ENCODE assay signal across 10 cellular contexts in the genomic region with DNA sequence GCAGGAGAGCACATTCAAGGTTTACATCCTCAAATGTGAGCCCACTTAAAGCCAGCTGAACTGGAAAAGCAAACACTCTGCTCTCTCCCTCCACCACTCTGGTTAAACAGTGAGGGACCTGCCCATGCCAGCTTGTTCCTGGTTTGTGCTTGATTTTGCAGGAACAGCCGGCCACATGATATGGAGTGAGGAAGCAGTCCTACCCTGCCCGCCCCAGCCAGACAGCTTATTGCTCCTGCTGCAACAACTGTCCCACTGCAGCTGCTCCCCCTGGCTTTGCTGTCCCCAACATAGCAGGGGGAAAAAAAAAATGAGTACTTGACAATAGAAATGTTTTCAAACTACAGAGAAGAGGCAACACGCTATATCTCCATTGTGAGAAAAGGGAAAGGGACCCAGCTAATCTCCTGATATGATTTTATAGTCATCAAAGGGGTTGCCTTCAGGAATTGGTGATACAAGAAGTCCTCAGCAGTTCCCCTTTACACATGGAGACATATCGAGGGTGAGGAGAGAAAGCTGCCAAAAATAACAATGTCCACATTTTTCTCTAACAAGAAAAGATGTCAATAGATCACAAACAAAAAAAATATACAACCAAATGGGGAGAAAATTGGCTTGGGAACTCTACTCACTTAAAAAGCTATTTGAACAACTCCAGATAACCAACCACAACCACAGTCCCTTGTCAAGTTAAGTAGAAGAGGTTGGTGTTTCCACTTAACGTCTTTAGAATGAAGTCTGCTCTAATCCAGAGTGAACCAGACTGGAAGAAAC. TPM values are rescaled to one million over a fixed set of nuclear protein-coding genes. Genes with fewer than 3 reads are reported as not detected.
DNase-seq lines count a peak whose midpoint lies in the region; ATAC-seq and TF ChIP-seq lines count a peak whose summit lies in the region.
"Had no signal": no experiment of that assay in that cellular context is flagged by ENCODE, and none has a peak within 500 bp of the region (broad histone marks: within the 10 kb centered on the region; RNA-seq: fewer than 3 reads in every experiment).

No MANE protein-coding gene starts in this region.

- CTCF ChIA-PET in Calu3 (lab: Charles Lee), result interaction anchor here (0.7 to 1.9 kb wide), 7 partner anchors 36 to 258 kb away, joined by 3 to 17 read pairs (median 4); no protein-coding TSS in a partner anchor

- peaks cover 27% of the 10 kb centered on the region for H3K4me1 Mint-ChIP-seq in Calu3 (ENCODE audit: low read depth, unreplicated experiment)

- H3K27me3 ChIP-seq in brain microvascular endothelial cell (replicated peaks) (no peaks in the 10 kb centered on the region), mucosa of stomach (ENCODE audit: control insufficient read depth, insufficient read depth, low read length) (no peaks in the 10 kb centered on the region), Karpas-422 (ENCODE audit: low read length) (no peaks in the 10 kb centered on the region)

- H3K79me2 ChIP-seq in Karpas-422 (ENCODE audit: low read length), result no peaks in the 10 kb centered on the region

- no peak for TF ChIP-seq CTCF in Calu3 (IDR thresholded peaks at IDR 0.05; ENCODE audit: unreplicated experiment)
- TF ChIP-seq CTCF in brain microvascular endothelial cell (IDR thresholded peaks at IDR 0.05; ENCODE audit: low read depth, low read length, missing control alignments), result peak; percentile 12

- H3K9me3 ChIP-seq in mucosa of stomach (ENCODE audit: control insufficient read depth, low read length) (no peaks in the 10 kb centered on the region), Karpas-422 (ENCODE audit: low read length) (no peaks in the 10 kb centered on the region)

- H3K9me3 Mint-ChIP-seq in Calu3 (ENCODE audit: low read depth, unreplicated experiment), result no peaks in the 10 kb centered on the region

- in situ Hi-C loops in brain microvascular endothelial cell (cut with HindIII; ENCODE audit: low pct_ligation_motif_present, low sequenced_read_pairs), result loop anchor here (25.0 kb wide), 1 partner anchor 256 kb away; no protein-coding TSS in a partner anchor

- no peak for ATAC-seq in GM18858 (IDR thresholded peaks at IDR 0.05; ENCODE audit: unreplicated experiment)

- no TSS peak for BruUV-seq in Calu3 (replicated peaks; lab: Mats Ljungman, UMichigan)

- H3K36me3 Mint-ChIP-seq in Calu3 (ENCODE audit: insufficient read depth, unreplicated experiment), result peaks cover 41% of the 10 kb centered on the region

- no peaks in the 10 kb centered on the region for H3K27me3 Mint-ChIP-seq in Calu3 (ENCODE audit: unreplicated experiment)

- DNase-seq in Calu3 (peak; percentile 57), NCI-H2029 (lab: John Stamatoyannopoulos, UW) (peak; percentile 95), brain microvascular endothelial cell (no peak), OCI-M1 (lab: John Stamatoyannopoulos, UW) (no peak), Karpas-422 (no peak), 8988T (no peak)
- DNase-seq: activated effector memory CD4-positive, alpha-beta T cell treated with Interleukin-2 at 50 U/mL for 16 hours; C1 segment of cervical spinal cord had no signal

- H3K4me1 ChIP-seq in mucosa of stomach (ENCODE audit: control insufficient read depth, insufficient read depth, low read length) (peaks cover 16% of the 10 kb centered on the region), Karpas-422 (ENCODE audit: low read length) (no peaks in the 10 kb centered on the region)

- no peaks in the 10 kb centered on the region for H4K20me1 ChIP-seq in Karpas-422 (ENCODE audit: insufficient read depth, low read depth, low read length)

- intact Hi-C loops in Calu3 (cut with micrococcal nuclease; ENCODE audit: unreplicated experiment), result loop anchor here (5.0 kb wide), 1 partner anchor 181 kb away; no protein-coding TSS in a partner anchor

- H3K27ac Mint-ChIP-seq in Calu3 (ENCODE audit: unreplicated experiment), result peak overlapping the region; percentile 46

- no peaks in the 10 kb centered on the region for H3K9me2 ChIP-seq in Karpas-422 (replicated peaks; ENCODE audit: insufficient read depth, low read length)

- no peak overlapping the region for H3K4me2 ChIP-seq in Karpas-422 (ENCODE audit: low read depth, low read length, poor library complexity, severe bottlenecking)

- H3K36me3 ChIP-seq in brain microvascular endothelial cell (replicated peaks), result peaks cover 3% of the 10 kb centered on the region
- H3K36me3 ChIP-seq in mucosa of stomach (ENCODE audit: control insufficient read depth, insufficient read depth, low read length), result no peaks in the 10 kb centered on the region
- H3K36me3 ChIP-seq in Karpas-422 (ENCODE audit: insufficient read depth, low read length), result no peaks in the 10 kb centered on the region

- no peak overlapping the region for H3K27ac ChIP-seq in brain microvascular endothelial cell
- no peak overlapping the region for H3K27ac ChIP-seq in Karpas-422 (ENCODE audit: low read length)

- H3K4me3 ChIP-seq in brain microvascular endothelial cell (ENCODE audit: low read depth, low read length) (no peak overlapping the region), mucosa of stomach (ENCODE audit: low read length) (peak overlapping the region; percentile 22), Karpas-422 (ENCODE audit: low read length) (no peak overlapping the region)

- H3K9ac ChIP-seq in mucosa of stomach (ENCODE audit: low read length) (peak overlapping the region; percentile 31), Karpas-422 (ENCODE audit: low read length) (no peak overlapping the region)

- peak overlapping the region; percentile 97 for H3K4me3 Mint-ChIP-seq in Calu3 (ENCODE audit: low read depth, unreplicated experiment)

- no peak overlapping the region for H2AFZ ChIP-seq in Karpas-422 (ENCODE audit: low read length)

RNA-seq across cellular contexts. Expression of a gene that starts 4.6 kb away (rescaled TPM):
- 69.6 and 101 TPM in 2 replicates for total RNA-seq in Calu3 (2022)
- total RNA-seq in Karpas-422 (2014; rRNA removed; shearing (Covaris generic); ENCODE audit: low replicate concordance), result not detected in 2 replicates

Comparison
In these comparisons a context has a peak if more than half of its experiments do, and no peak if none do; other contexts are left out.
1. DNase-seq: peak in Calu3 (single experiment) and NCI-H2029 (single experiment); none in brain microvascular endothelial cell (single experiment), OCI-M1 (single experiment), Karpas-422 (single experiment) and 8988T (single experiment).
2. RNA of a gene that starts 4.6 kb away (total RNA-seq): 69.6 to 101 TPM in Calu3; not detected in Karpas-422; every median in the first group is over 10 times any median in the second.